23 cellular contexts compared by ENCODE assay signal in the genomic region with DNA sequence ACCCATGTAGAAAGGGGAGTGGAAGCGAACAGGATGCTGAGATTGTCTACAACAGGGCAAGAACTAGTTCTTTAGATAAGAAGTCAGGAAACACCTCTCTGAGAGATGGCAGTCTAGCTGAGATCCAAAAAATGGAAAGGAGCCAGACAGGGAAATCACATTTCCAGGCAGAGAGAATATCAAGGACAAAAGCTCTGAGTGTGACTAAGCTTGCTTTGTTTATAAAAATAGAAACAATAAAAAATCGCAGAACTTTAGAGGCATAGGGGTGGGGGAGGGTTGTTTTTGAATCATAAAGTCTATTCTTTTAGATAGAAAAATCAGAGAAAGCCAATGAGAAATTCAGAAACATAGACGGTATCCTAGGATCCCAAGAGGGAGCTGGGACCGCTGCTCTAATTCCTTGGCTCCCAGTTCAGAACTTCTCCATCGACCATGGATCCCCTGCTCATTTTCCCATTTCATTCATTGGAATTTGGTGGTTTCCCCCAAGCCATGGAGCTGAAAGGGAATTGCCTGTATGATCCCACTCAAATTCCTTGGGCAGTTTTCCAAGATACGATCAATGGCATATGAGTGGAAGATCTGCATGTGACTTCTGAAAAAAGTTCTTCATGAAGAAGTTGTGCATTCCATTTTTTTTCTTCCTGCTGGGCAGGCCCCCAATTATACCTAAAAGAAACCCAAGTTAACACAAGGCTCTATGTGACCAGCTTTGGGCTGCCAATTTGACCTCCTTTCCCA.
DNase-seq lines count a peak whose midpoint lies in the region; ATAC-seq, FAIRE-seq and TF ChIP-seq lines count a peak whose summit lies in the region.
"Had no signal": no experiment of that assay in that cellular context is flagged by ENCODE, and none has a peak within 500 bp of the region (broad histone marks: within the 10 kb centered on the region; RNA-seq: fewer than 3 reads in every experiment).

No MANE protein-coding gene starts in this region.

- in situ Hi-C loops in astrocyte of the spinal cord (cut with HindIII; ENCODE audit: low sequenced_read_pairs), result no loop called here

- FAIRE-seq in urothelium cell line (lab: Jason Lieb, UNC), result no peak
- FAIRE-seq: A204.1, kidney had no signal

- H3K4me3 ChIP-seq in astrocyte of the spinal cord (ENCODE audit: low read depth, low read length) (no peak overlapping the region), heart left ventricle (no peak overlapping the region)
- H3K4me3 ChIP-seq: dorsolateral prefrontal cortex had no signal

- H3K4me1 ChIP-seq in heart left ventricle, result peaks cover 0 to 19% (median 9%) of the 10 kb centered on the region in 12 donors
- H3K4me1 ChIP-seq: BE2C had no signal

- H3K27ac ChIP-seq in heart left ventricle, result peak overlapping the region in 9 of 12 donors; percentile 22 to 67 (median 35)
- H3K27ac ChIP-seq: dorsolateral prefrontal cortex, HL-60 had no signal

- DNase-seq in Right ventricle myocardium inferior (ENCODE audit: missing footprints) (no peak), cardiac septum (ENCODE audit: low spot score) (no peak), astrocyte of the spinal cord (ENCODE audit: low read depth, low spot score) (peak; percentile 35), heart left ventricle (peak in 1 of 5 donors; percentile 25), urothelium cell line (ENCODE audit: low spot score) (peak; percentile 25), erythroblast (lab: John Stamatoyannopoulos, UW) (no peak), superior temporal gyrus (ENCODE audit: extremely low spot score) (no peak)
- DNase-seq: activated CD8-positive, alpha-beta memory T cell treated with anti-CD3 and anti-CD28 coated beads for 24 hours; activated gamma-delta T cell treated with Interleukin-2 at 50 U/mL for 16 hours; activated T-cell treated with anti-CD3 and anti-CD28 coated beads, Interleukin-2, amount 50 U/mL, for 1 hour; amygdala; BE2C; central memory CD4-positive, alpha-beta T cell; dorsolateral prefrontal cortex; kidney; NCI-H1092 treated with DMSO at 0.1 percent for 48 hours; NCI-H2029; NCI-H526 treated with DMSO at 0.1 percent for 48 hours; posterior cingulate gyrus; stimulated activated CD8-positive, alpha-beta memory T cell treated with anti-CD3 and anti-CD28 coated beads, Interleukin-4, amount 100 ng/mL, for 48 hours had no signal

- intact Hi-C loops in Right ventricle myocardium inferior (cut with DNase I), result no loop called here
- intact Hi-C loops in cardiac septum (cut with DNase I), result no loop called here
- intact Hi-C loops in heart left ventricle (cut with DNase I), result no loop called here

- H3K36me3 ChIP-seq in heart left ventricle, result no peaks in the 10 kb centered on the region
- H3K36me3 ChIP-seq: BE2C had no signal

- ATAC-seq in Right ventricle myocardium inferior (peak; percentile 31), heart left ventricle (peak; percentile 51 to 91 (median 82)), GM18858 (IDR thresholded peaks at IDR 0.05; ENCODE audit: unreplicated experiment) (no peak)

- H3K27me3 ChIP-seq in heart left ventricle, result no peaks in the 10 kb centered on the region
- H3K27me3 ChIP-seq: BE2C, dorsolateral prefrontal cortex had no signal

- WGBS in heart left ventricle, 4 donors, result 42 to 54% (median 52%) methylated on average over 6 of the region's 6 CpGs

- H3K9me3 ChIP-seq in heart left ventricle, result no peaks in the 10 kb centered on the region
- H3K9me3 ChIP-seq: BE2C had no signal

- TF ChIP-seq CTCF in astrocyte of the spinal cord (IDR thresholded peaks at IDR 0.05; ENCODE audit: low read depth, low read length) (no peak), heart left ventricle (IDR thresholded peaks at IDR 0.05) (no peak)

- TF ChIP-seq POLR2A in heart left ventricle (IDR thresholded peaks at IDR 0.05) (no peak), erythroblast (IDR thresholded peaks at IDR 0.05; ENCODE audit: low read length) (no peak)

Comparison
In these comparisons a context has a peak if more than half of its experiments do, and no peak if none do; other contexts are left out.
1. DNase-seq: peak in astrocyte of the spinal cord (single experiment) and urothelium cell line (single experiment); none in Right ventricle myocardium inferior (single experiment), cardiac septum (single experiment), erythroblast (0 of 2) and superior temporal gyrus (single experiment).